ENCODE assay signal across 8 cellular contexts in the genomic region with DNA sequence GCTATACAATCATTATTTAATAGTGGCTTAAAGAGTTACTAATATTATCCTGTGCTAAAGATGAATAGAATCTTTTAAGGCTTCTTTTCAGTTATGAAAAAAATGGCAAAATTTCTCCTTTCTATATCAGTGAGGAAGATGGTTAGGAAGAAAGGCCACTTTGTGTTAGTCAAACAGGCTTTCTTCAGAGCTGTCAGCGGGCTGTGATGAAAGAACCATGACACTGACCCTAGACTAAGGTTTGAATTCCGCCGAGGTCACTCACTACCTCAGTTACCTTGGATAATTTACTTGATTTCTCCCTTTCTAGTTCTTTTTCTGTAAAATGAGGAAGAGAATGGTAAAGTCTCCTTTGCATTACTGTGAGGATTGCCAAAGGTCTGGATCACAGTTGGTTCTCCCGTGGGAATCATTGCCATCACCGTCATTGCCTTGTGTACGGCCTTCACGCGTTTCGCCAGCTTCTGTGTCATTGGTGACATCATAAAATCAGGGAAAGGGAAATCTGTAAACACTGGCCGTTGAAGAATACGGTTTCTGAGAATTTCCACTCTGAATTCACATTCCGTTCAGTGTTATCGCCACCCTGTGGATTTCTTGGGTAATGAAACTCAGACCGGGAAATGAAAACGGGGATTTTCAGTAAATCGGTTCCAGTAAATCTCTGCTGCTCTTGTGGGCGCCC. TPM values are rescaled to one million over a fixed set of nuclear protein-coding genes. Genes with fewer than 3 reads are reported as not detected.
DNase-seq lines count a peak whose midpoint lies in the region; ATAC-seq and TF ChIP-seq lines count a peak whose summit lies in the region.

No MANE protein-coding gene starts in this region.

- WGBS in suprapubic skin: 8% methylated on average over 17 of the region's 17 CpGs

- no peaks in the 10 kb centered on the region for H4K20me1 ChIP-seq in DOHH2 (ENCODE audit: control insufficient read depth, insufficient read depth, low read depth, low read length)

- no peaks in the 10 kb centered on the region for H3K79me2 ChIP-seq in DOHH2 (ENCODE audit: control insufficient read depth, low read length)

- H3K27ac ChIP-seq in DOHH2 (ENCODE audit: low read depth, low read length): no peak overlapping the region
- peak overlapping the region; percentile 40 for H3K27ac ChIP-seq in suprapubic skin

- H3K36me3 ChIP-seq in DOHH2 (ENCODE audit: control insufficient read depth, low read length) (no peaks in the 10 kb centered on the region), suprapubic skin (no peaks in the 10 kb centered on the region)

- H3K9me2 ChIP-seq in DOHH2 (replicated peaks; ENCODE audit: control insufficient read depth, low read length): no peaks in the 10 kb centered on the region

- TF ChIP-seq CTCF in DOHH2 (IDR thresholded peaks at IDR 0.05; ENCODE audit: low read depth, low read length, poor library complexity, severe bottlenecking) (peak; percentile 96), suprapubic skin (IDR thresholded peaks at IDR 0.05) (peak; percentile 87 to 94)

- H3K9me3 ChIP-seq in DOHH2 (ENCODE audit: control insufficient read depth, insufficient read depth, low read length): no peaks in the 10 kb centered on the region
- H3K9me3 ChIP-seq in suprapubic skin: no peaks in the 10 kb centered on the region

- TF ChIP-seq EP300 in suprapubic skin (IDR thresholded peaks at IDR 0.05): no peak

- peak; percentile 96 for ATAC-seq in GM21786 (IDR thresholded peaks at IDR 0.05; ENCODE audit: unreplicated experiment)

- peaks cover 4% of the 10 kb centered on the region for H3K4me1 ChIP-seq in DOHH2 (ENCODE audit: control insufficient read depth, low read length)
- peaks cover 13% of the 10 kb centered on the region for H3K4me1 ChIP-seq in suprapubic skin

- H3K27me3 ChIP-seq in DOHH2 (ENCODE audit: control insufficient read depth, low read length): no peaks in the 10 kb centered on the region
- no peaks in the 10 kb centered on the region for H3K27me3 ChIP-seq in suprapubic skin

- no peak for TF ChIP-seq POLR2A in suprapubic skin (IDR thresholded peaks at IDR 0.05)

- H3K4me2 ChIP-seq in DOHH2 (ENCODE audit: low read length): peak overlapping the region; percentile 61

- H3K4me3 ChIP-seq in DOHH2 (ENCODE audit: low read length) (peak overlapping the region; percentile 52), suprapubic skin (peak overlapping the region; percentile 32)

- no peaks in the 10 kb centered on the region for H3F3A ChIP-seq in DOHH2 (ENCODE audit: control insufficient read depth, insufficient read depth)

- DNase-seq in LHCN-M2 (ENCODE audit: low read depth): peak; percentile 94
- DNase-seq in SHP77 (lab: John Stamatoyannopoulos, UW): peak; percentile 62 to 64
- peak; percentile 81 for DNase-seq in activated effector memory CD4-positive, alpha-beta T cell treated with anti-CD3 and anti-CD28 coated beads, Interleukin-2, amount 50 U/mL, for 16 hours
- DNase-seq in foreskin melanocyte: peak; percentile 90
- peak in 51 of 56 donors; percentile 2 to 89 (median 59) for DNase-seq in nucleus accumbens (lab: John Stamatoyannopoulos, UW)
- peak; percentile 85 for DNase-seq in suprapubic skin (ENCODE audit: low spot score in 2 of 2)

RNA-seq across cellular contexts. Expression of a gene that starts 26.7 kb away (rescaled TPM):
- total RNA-seq in LHCN-M2 (2014; rRNA removed) (137 and 159 TPM in 2 replicates), suprapubic skin (100 to 1,000 TPM; 610 to 832 (median 677) TPM)
- 151 TPM for polyA plus RNA-seq in LHCN-M2 (2012)

RNA-seq across cellular contexts. Expression of a gene that starts 52.6 kb away (rescaled TPM):
- total RNA-seq in LHCN-M2 (2014; rRNA removed) (0.32 TPM in 1 of 2 replicates, not detected in the other), suprapubic skin (not detected)
- not detected for polyA plus RNA-seq in LHCN-M2 (2012)

RNA-seq across cellular contexts. Expression of a gene that starts 57.2 kb away (rescaled TPM):
- total RNA-seq in LHCN-M2 (2014; rRNA removed) (not detected in 2 replicates), suprapubic skin (not detected)
- polyA plus RNA-seq in LHCN-M2 (2012): not detected
